8 cellular contexts compared by ENCODE assay signal in the genomic region with DNA sequence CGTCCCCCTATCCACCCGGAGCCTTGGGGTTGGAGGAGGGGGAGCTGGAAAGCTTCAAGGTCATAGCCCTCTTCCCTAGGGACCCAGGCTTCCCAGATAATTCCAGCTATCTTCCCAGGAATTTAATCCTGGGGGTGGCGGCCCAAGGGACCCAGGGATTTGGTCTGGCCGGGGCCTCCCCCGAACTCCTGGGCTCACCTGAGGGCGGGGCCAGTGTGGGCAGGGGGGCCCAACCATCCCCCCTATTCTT. TPM values are rescaled to one million over a fixed set of nuclear protein-coding genes. Genes with fewer than 3 reads are reported as not detected.
DNase-seq lines count a peak whose midpoint lies in the region; ATAC-seq and TF ChIP-seq lines count a peak whose summit lies in the region.

No MANE protein-coding gene starts in this region.

- peak overlapping the region; percentile 100 for H3K4me3 Mint-ChIP-seq in endothelial cell (ENCODE audit: unreplicated experiment)
- peak overlapping the region; percentile 83 for H3K4me3 Mint-ChIP-seq in osteocyte (ENCODE audit: unreplicated experiment)

- H3K27me3 Mint-ChIP-seq in endothelial cell (ENCODE audit: unreplicated experiment) (peaks cover 19% of the 10 kb centered on the region), osteocyte (ENCODE audit: unreplicated experiment) (no peaks in the 10 kb centered on the region)

- no peak for TF ChIP-seq CTCF in OCI-LY3 (IDR thresholded peaks at IDR 0.05; ENCODE audit: low read depth, low read length)
- TF ChIP-seq CTCF in endothelial cell (IDR thresholded peaks at IDR 0.05; ENCODE audit: unreplicated experiment), result no peak
- TF ChIP-seq CTCF in osteocyte (IDR thresholded peaks at IDR 0.05), result no peak

- DNase-seq in D341Med (ENCODE audit: low spot score), result peak; percentile 90
- no peak for DNase-seq in endothelial cell (ENCODE audit: low spot score)
- no peak for DNase-seq in osteocyte (ENCODE audit: extremely low spot score, unreplicated experiment)
- no peak for DNase-seq in NCI-H2029 treated with DMSO at 0.1 percent for 48 hours (lab: John Stamatoyannopoulos, UW)
- no peak for DNase-seq in NCI-H2196 (lab: John Stamatoyannopoulos, UW; ENCODE audit: unreplicated experiment)

- peak overlapping the region; percentile 93 for H3K4me2 ChIP-seq in OCI-LY3 (ENCODE audit: low read length)

- peaks cover 17% of the 10 kb centered on the region for H3K36me3 ChIP-seq in OCI-LY3 (replicated peaks; ENCODE audit: low read depth, low read length)

- H3K4me1 Mint-ChIP-seq in endothelial cell (ENCODE audit: unreplicated experiment) (peaks cover 35% of the 10 kb centered on the region), osteocyte (ENCODE audit: unreplicated experiment) (peaks cover 36% of the 10 kb centered on the region)

- H3K79me2 ChIP-seq in OCI-LY3 (ENCODE audit: low read length), result peaks cover 68% of the 10 kb centered on the region

- peaks cover 28% of the 10 kb centered on the region for H3K4me1 ChIP-seq in OCI-LY3 (ENCODE audit: low read length)

- H4K20me1 ChIP-seq in OCI-LY3 (ENCODE audit: insufficient read depth, low read length), result peaks cover 16% of the 10 kb centered on the region

- no peaks in the 10 kb centered on the region for H3K9me3 Mint-ChIP-seq in endothelial cell (ENCODE audit: unreplicated experiment)
- H3K9me3 Mint-ChIP-seq in osteocyte (ENCODE audit: unreplicated experiment), result no peaks in the 10 kb centered on the region

- H3K27ac Mint-ChIP-seq in endothelial cell (ENCODE audit: unreplicated experiment) (peak overlapping the region; percentile 100), osteocyte (ENCODE audit: unreplicated experiment) (peak overlapping the region; percentile 93)

- peak overlapping the region; percentile 89 for H3K4me3 ChIP-seq in OCI-LY3 (ENCODE audit: low read length)

- ATAC-seq in GM21825 (IDR thresholded peaks at IDR 0.05; ENCODE audit: unreplicated experiment) (no peak), HG02623 (IDR thresholded peaks at IDR 0.05; ENCODE audit: unreplicated experiment) (no peak)

- H2AFZ ChIP-seq in OCI-LY3 (ENCODE audit: low read depth, low read length), result no peak overlapping the region

- no peaks in the 10 kb centered on the region for H3K9me3 ChIP-seq in OCI-LY3 (ENCODE audit: insufficient read depth, low read length)

- H3K36me3 Mint-ChIP-seq in endothelial cell (ENCODE audit: low read depth, unreplicated experiment) (peaks cover 17% of the 10 kb centered on the region), osteocyte (ENCODE audit: unreplicated experiment) (no peaks in the 10 kb centered on the region)

- peak overlapping the region; percentile 93 for H3K9ac ChIP-seq in OCI-LY3 (ENCODE audit: low read length)

- no peaks in the 10 kb centered on the region for H3K27me3 ChIP-seq in OCI-LY3 (ENCODE audit: low read depth, low read length)

- H3K27ac ChIP-seq in OCI-LY3 (ENCODE audit: low read length), result peak overlapping the region; percentile 86

RNA-seq across cellular contexts. Expression of a gene that starts 1.3 kb away (rescaled TPM):
- total RNA-seq in endothelial cell (ENCODE audit: unreplicated experiment) (246 TPM), osteocyte (61.9 and 68.9 TPM in 2 replicates)

RNA-seq across cellular contexts. Expression of a gene that starts 10.4 kb away (rescaled TPM):
- total RNA-seq in endothelial cell (ENCODE audit: unreplicated experiment) (0.33 TPM), osteocyte (0.29 and 0.62 TPM in 2 replicates)

RNA-seq across cellular contexts. Expression of a gene that starts 11.8 kb away (rescaled TPM):
- total RNA-seq in endothelial cell (ENCODE audit: unreplicated experiment), result 25.3 TPM
- total RNA-seq in osteocyte, result 15.6 and 15.8 TPM in 2 replicates

RNA-seq across cellular contexts. Expression of a gene that starts 40.8 kb away (rescaled TPM):
- total RNA-seq in endothelial cell (ENCODE audit: unreplicated experiment), result 64.2 TPM
- total RNA-seq in osteocyte, result 93.8 and 176 TPM in 2 replicates
